In genomic region chr17:2398188-2398587, GRCh38 we compare ENCODE assay signal across 8 cellular contexts. TPM values are rescaled to one million over a fixed set of nuclear protein-coding genes. Genes with fewer than 3 reads are reported as not detected.
DNase-seq lines count a peak whose midpoint lies in the region; ATAC-seq, FAIRE-seq and TF ChIP-seq lines count a peak whose summit lies in the region.

No MANE protein-coding gene starts in this region.

- H3K27me3 ChIP-seq in astrocyte (ENCODE audit: insufficient read depth, low read length), result no peaks in the 10 kb centered on the region
- no peaks in the 10 kb centered on the region for H3K27me3 ChIP-seq in left lung
- H3K27me3 ChIP-seq in subcutaneous abdominal adipose tissue (ENCODE audit: control insufficient read depth in 5 of 5, insufficient read depth in 4 of 5, low read length in 5 of 5), result no peaks in the 10 kb centered on the region

- TF ChIP-seq CTCF in astrocyte (IDR thresholded peaks at IDR 0.05; ENCODE audit: insufficient read depth, low read depth, low read length) (no peak), left lung (IDR thresholded peaks at IDR 0.05) (no peak)

- H3K79me2 ChIP-seq in astrocyte (ENCODE audit: insufficient read depth, low read length), result peaks cover 60% of the 10 kb centered on the region

- H3K36me3 Mint-ChIP-seq in T-helper 1 cell treated with Interleukin-12 subunit alpha and Interleukin-12 subunit beta and Interleukin-4 antibody, amounts not matched to agents 30 μg/mL and 1 μg/mL, for 36 hours (ENCODE audit: low read depth), result peaks cover 2% of the 10 kb centered on the region
- H3K36me3 Mint-ChIP-seq in astrocyte (ENCODE audit: low read depth, unreplicated experiment), result no peaks in the 10 kb centered on the region

- no peak for DNase-seq in T-helper 1 cell
- DNase-seq in astrocyte (ENCODE audit: low read depth), result no peak
- DNase-seq in left lung, result no peak
- DNase-seq in NOMO-1 (lab: John Stamatoyannopoulos, UW; ENCODE audit: unreplicated experiment in 2 of 2), result no peak

- H3K4me3 ChIP-seq in astrocyte (ENCODE audit: insufficient read depth, low read depth, low read length) (peak overlapping the region; percentile 84), left lung (peak overlapping the region in 1 of 2 donors; percentile 92), subcutaneous abdominal adipose tissue (ENCODE audit: low read depth in 1 of 5, low read length in 5 of 5) (peak overlapping the region; percentile 13 to 97 (median 59))

- FAIRE-seq in astrocyte (lab: Jason Lieb, UNC), result no peak

- peaks cover 30% of the 10 kb centered on the region for H3K4me1 Mint-ChIP-seq in T-helper 1 cell treated with Interleukin-12 subunit alpha and Interleukin-12 subunit beta and Interleukin-4 antibody, amounts not matched to agents 30 μg/mL and 1 μg/mL, for 36 hours (ENCODE audit: low read depth)
- peaks cover 32% of the 10 kb centered on the region for H3K4me1 Mint-ChIP-seq in astrocyte (ENCODE audit: low read depth, unreplicated experiment)

- H4K20me1 ChIP-seq in astrocyte (ENCODE audit: insufficient read depth, low read length), result peaks cover 28% of the 10 kb centered on the region

- intact Hi-C loops in left lung (cut with DNase I), result no loop called here

- H3K27ac ChIP-seq in astrocyte (ENCODE audit: low read depth, low read length) (peak overlapping the region; percentile 78), left lung (peak overlapping the region; percentile 99 to 100), subcutaneous abdominal adipose tissue (ENCODE audit: low read depth, low read length) (peak overlapping the region; percentile 96)

- ATAC-seq in left lung (no peak), HG02981 (IDR thresholded peaks at IDR 0.05; ENCODE audit: unreplicated experiment) (no peak), GM21515 (IDR thresholded peaks at IDR 0.05; ENCODE audit: unreplicated experiment) (no peak)

- H3K4me1 ChIP-seq in astrocyte (ENCODE audit: insufficient read depth, low read length), result peaks cover 57% of the 10 kb centered on the region
- peaks cover 44 to 67% of the 10 kb centered on the region in 2 donors for H3K4me1 ChIP-seq in left lung
- peaks cover 28 to 79% (median 63%) of the 10 kb centered on the region in 5 donors for H3K4me1 ChIP-seq in subcutaneous abdominal adipose tissue (ENCODE audit: control insufficient read depth in 5 of 5, insufficient read depth in 5 of 5, low read length in 5 of 5)

- H3K27ac Mint-ChIP-seq in T-helper 1 cell treated with Interleukin-12 subunit alpha and Interleukin-12 subunit beta and Interleukin-4 antibody, amounts not matched to agents 30 μg/mL and 1 μg/mL, for 36 hours, result peak overlapping the region; percentile 77
- peak overlapping the region; percentile 90 for H3K27ac Mint-ChIP-seq in astrocyte (ENCODE audit: unreplicated experiment)

- H3K4me3 Mint-ChIP-seq in T-helper 1 cell treated with Interleukin-12 subunit alpha and Interleukin-12 subunit beta and Interleukin-4 antibody, amounts not matched to agents 30 μg/mL and 1 μg/mL, for 36 hours, result peak overlapping the region; percentile 66
- H3K4me3 Mint-ChIP-seq in astrocyte (ENCODE audit: unreplicated experiment), result peak overlapping the region; percentile 88

- peak overlapping the region; percentile 93 for H3K4me2 ChIP-seq in astrocyte (ENCODE audit: low read length)

- no peaks in the 10 kb centered on the region for H3K9me3 ChIP-seq in astrocyte (ENCODE audit: insufficient read depth, low read depth, low read length)
- no peaks in the 10 kb centered on the region for H3K9me3 ChIP-seq in left lung
- no peaks in the 10 kb centered on the region for H3K9me3 ChIP-seq in subcutaneous abdominal adipose tissue (ENCODE audit: control insufficient read depth in 5 of 5, low read length in 5 of 5)

- no peak overlapping the region for H2AFZ ChIP-seq in astrocyte (ENCODE audit: low read depth, low read length)

- H3K9ac ChIP-seq in astrocyte (ENCODE audit: low read length) (peak overlapping the region; percentile 98), subcutaneous abdominal adipose tissue (ENCODE audit: low read length in 5 of 5) (peak overlapping the region in 4 of 5 donors; percentile 26 to 82 (median 78))

- H3K27me3 Mint-ChIP-seq in T-helper 1 cell treated with Interleukin-12 subunit alpha and Interleukin-12 subunit beta and Interleukin-4 antibody, amounts not matched to agents 30 μg/mL and 1 μg/mL, for 36 hours (ENCODE audit: low read depth), result no peaks in the 10 kb centered on the region
- H3K27me3 Mint-ChIP-seq in astrocyte (ENCODE audit: low read depth, unreplicated experiment), result no peaks in the 10 kb centered on the region

- H3K9me3 Mint-ChIP-seq in T-helper 1 cell treated with Interleukin-12 subunit alpha and Interleukin-12 subunit beta and Interleukin-4 antibody, amounts not matched to agents 30 μg/mL and 1 μg/mL, for 36 hours, result no peaks in the 10 kb centered on the region
- no peaks in the 10 kb centered on the region for H3K9me3 Mint-ChIP-seq in astrocyte (ENCODE audit: unreplicated experiment)

- H3K36me3 ChIP-seq in astrocyte (ENCODE audit: insufficient read depth, low read length) (no peaks in the 10 kb centered on the region), left lung (no peaks in the 10 kb centered on the region), subcutaneous abdominal adipose tissue (ENCODE audit: control insufficient read depth in 5 of 5, insufficient read depth in 5 of 5, low read length in 5 of 5) (no peaks in the 10 kb centered on the region)

RNA-seq across cellular contexts. Expression of gene MNT, which starts 2.7 kb away (rescaled TPM):
- total RNA-seq in astrocyte, result 22.5 and 29.1 TPM in 2 replicates
- 10 to 100 TPM; 19.7 to 31.9 TPM for total RNA-seq in left lung
